ENCODE assay signal across 17 cellular contexts in the genomic region with DNA sequence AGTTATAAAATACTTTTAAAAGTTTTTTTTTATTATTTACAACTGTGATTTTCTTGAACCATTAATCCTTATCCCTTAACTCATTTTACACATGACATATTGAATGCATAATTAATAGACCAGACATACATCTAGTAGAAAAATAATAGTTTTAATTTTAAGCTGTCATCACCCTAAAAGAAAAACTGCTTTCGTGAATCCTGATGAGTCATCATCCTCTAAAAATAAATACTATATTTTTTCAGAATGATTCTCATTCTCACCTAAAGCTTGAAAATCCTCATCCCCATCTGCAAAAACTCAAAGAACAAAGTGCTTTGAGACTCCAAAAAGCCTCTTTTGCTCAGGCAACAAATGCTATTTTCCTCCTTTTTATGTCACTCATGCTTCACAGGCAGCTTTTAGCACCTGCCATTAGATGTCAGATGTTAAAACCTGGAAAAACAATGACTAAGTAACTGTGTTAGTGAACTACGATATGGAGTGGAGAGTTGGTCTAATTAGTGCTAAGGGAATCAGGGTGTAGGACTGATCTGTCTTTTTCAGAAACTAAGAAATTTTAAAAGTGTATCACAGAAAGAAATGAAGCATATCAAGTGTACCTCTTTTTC.
A peak's percentile ranks its signal among the peaks of the same experiment; 100 is the strongest.
DNase-seq lines count a peak whose midpoint lies in the region; ATAC-seq and TF ChIP-seq lines count a peak whose summit lies in the region.
"Had no signal": no experiment of that assay in that cellular context is flagged by ENCODE, and none has a peak within 500 bp of the region (broad histone marks: within the 10 kb centered on the region; RNA-seq: fewer than 3 reads in every experiment).

No MANE protein-coding gene starts in this region.

- peaks cover under 1% of the 10 kb centered on the region; the same call in 1 of the 3 replicates for H3K9me3 Mint-ChIP-seq in GM23338
- H3K9me3 Mint-ChIP-seq: activated B cell treated with CpG ODN at 0.5 μM for 24 hours had no signal

- no peak overlapping the region for H3K4me2 ChIP-seq in GM23338

- H3K9me2 ChIP-seq in GM23338 (ENCODE audit: insufficient read depth) = no peaks in the 10 kb centered on the region

- no peaks in the 10 kb centered on the region for H3K79me2 ChIP-seq in GM23338 (replicated peaks; ENCODE audit: insufficient read depth)

- H3K4me1 ChIP-seq in A673 (ENCODE audit: insufficient read depth, low read length, poor library complexity, severe bottlenecking) (peaks cover 12% of the 10 kb centered on the region), GM23338 (ENCODE audit: insufficient read depth) (no peaks in the 10 kb centered on the region), foreskin keratinocyte (peaks cover 13% of the 10 kb centered on the region)
- H3K4me1 ChIP-seq: body of pancreas, left ventricle myocardium inferior had no signal

- H3K36me3 ChIP-seq in A673 (ENCODE audit: insufficient read depth, low read length, poor library complexity, severe bottlenecking) (no peaks in the 10 kb centered on the region), GM23338 (ENCODE audit: insufficient read depth) (no peaks in the 10 kb centered on the region)
- H3K36me3 ChIP-seq: left ventricle myocardium inferior had no signal

- POLR2A ChIA-PET in A673 (lab: Charles Lee; ENCODE audit: low non-redundant PET) = no interaction called here

- no TSS peak for BruUV-seq in A673 (replicated peaks; lab: Mats Ljungman, UMichigan)

- no peak overlapping the region for H3K27ac Mint-ChIP-seq in GM23338
- H3K27ac Mint-ChIP-seq: activated B cell treated with CpG ODN at 0.5 μM for 24 hours had no signal

- intact Hi-C loops in A673 (cut with micrococcal nuclease; ENCODE audit: unreplicated experiment) = no loop called here

- H2AFZ ChIP-seq in GM23338 = peak overlapping the region; percentile 15; the same call in 1 of the 2 replicates

- CTCF ChIA-PET in A673 (lab: Charles Lee) = no interaction called here

- H3K27ac ChIP-seq in A673 (ENCODE audit: low read depth, low read length, poor library complexity, severe bottlenecking) (peak overlapping the region; percentile 20), GM23338 (ENCODE audit: low read depth) (no peak overlapping the region), foreskin keratinocyte (no peak overlapping the region)
- H3K27ac ChIP-seq: body of pancreas, HL-60, left ventricle myocardium inferior had no signal

- peaks cover 3% of the 10 kb centered on the region; the same call in 2 of the 3 replicates for H3K4me1 Mint-ChIP-seq in GM23338
- H3K4me1 Mint-ChIP-seq: activated B cell treated with CpG ODN at 0.5 μM for 24 hours had no signal

- no peaks in the 10 kb centered on the region for H3K27me3 ChIP-seq in A673 (replicated peaks; ENCODE audit: insufficient read depth, low read depth, low read length, poor library complexity)
- H3K27me3 ChIP-seq in GM23338 (ENCODE audit: insufficient read depth) = no peaks in the 10 kb centered on the region
- H3K27me3 ChIP-seq in foreskin keratinocyte = no peaks in the 10 kb centered on the region
- H3K27me3 ChIP-seq: body of pancreas had no signal

- DNase-seq in A673 (ENCODE audit: low spot score) = no peak
- DNase-seq in GM23338 (ENCODE audit: low spot score) = no peak
- peak; percentile 47 to 54 for DNase-seq in SHP77 (lab: John Stamatoyannopoulos, UW)
- no peak for DNase-seq in foreskin keratinocyte
- DNase-seq in activated CD4-positive, alpha-beta T cell treated with anti-CD3 and anti-CD28 coated beads, Interleukin-2, amount 50 U/mL, for 48 hours = no peak
- DNase-seq in D341Med (ENCODE audit: low spot score) = no peak
- no peak for DNase-seq in dermis blood vessel endothelial cell
- DNase-seq: activated B cell treated with CpG ODN at 0.5 μM for 24 hours, AML-193, body of pancreas, Calu3, KG1, left ventricle myocardium inferior, NCI-H187 treated with DMSO at 0.1 percent for 48 hours, T-helper 2 cell had no signal

- H3F3A ChIP-seq in GM23338 (replicated peaks; ENCODE audit: low read depth) = no peaks in the 10 kb centered on the region

- H3K4me3 ChIP-seq in A673 (ENCODE audit: low read depth, low read length, poor library complexity, severe bottlenecking) (no peak overlapping the region), GM23338 (no peak overlapping the region)
- H3K4me3 ChIP-seq: body of pancreas, left ventricle myocardium inferior had no signal

- H3K27me3 Mint-ChIP-seq in GM23338 (ENCODE audit: insufficient read depth, low read depth, poor library complexity) = no peaks in the 10 kb centered on the region
- H3K27me3 Mint-ChIP-seq: activated B cell treated with CpG ODN at 0.5 μM for 24 hours had no signal

- ATAC-seq in GM23338 (no peak), foreskin keratinocyte (peak; percentile 30), GM21447 (IDR thresholded peaks at IDR 0.05; ENCODE audit: unreplicated experiment) (no peak)
- ATAC-seq: body of pancreas had no signal

- no peaks in the 10 kb centered on the region for H3K9me3 ChIP-seq in A673 (ENCODE audit: low read depth, low read length, poor library complexity, severe bottlenecking)
- H3K9me3 ChIP-seq: body of pancreas had no signal

- no peaks in the 10 kb centered on the region for H4K20me1 ChIP-seq in GM23338 (replicated peaks; ENCODE audit: insufficient read depth)

- H3K4me3 Mint-ChIP-seq in GM23338 = no peak overlapping the region
- H3K4me3 Mint-ChIP-seq: activated B cell treated with CpG ODN at 0.5 μM for 24 hours had no signal

- TF ChIP-seq CTCF in A673 (conservative IDR thresholded peaks at IDR 0.05; ENCODE audit: low read depth, low read length) = no peak
- no peak for TF ChIP-seq CTCF in GM23338 (conservative IDR thresholded peaks at IDR 0.05; ENCODE audit: low read depth in 2 of 2)
- no peak for TF ChIP-seq CTCF in foreskin keratinocyte (conservative IDR thresholded peaks at IDR 0.05)

- H3K36me3 Mint-ChIP-seq in GM23338 (ENCODE audit: low read depth) = no peaks in the 10 kb centered on the region; the same call in 2 of the 3 replicates

TF ChIP-seq in GM23338, 12 proteins besides CTCF, POLR2A, EP300 and RAD21 (continues in another document):
- TF ChIP-seq, protein P1, sequence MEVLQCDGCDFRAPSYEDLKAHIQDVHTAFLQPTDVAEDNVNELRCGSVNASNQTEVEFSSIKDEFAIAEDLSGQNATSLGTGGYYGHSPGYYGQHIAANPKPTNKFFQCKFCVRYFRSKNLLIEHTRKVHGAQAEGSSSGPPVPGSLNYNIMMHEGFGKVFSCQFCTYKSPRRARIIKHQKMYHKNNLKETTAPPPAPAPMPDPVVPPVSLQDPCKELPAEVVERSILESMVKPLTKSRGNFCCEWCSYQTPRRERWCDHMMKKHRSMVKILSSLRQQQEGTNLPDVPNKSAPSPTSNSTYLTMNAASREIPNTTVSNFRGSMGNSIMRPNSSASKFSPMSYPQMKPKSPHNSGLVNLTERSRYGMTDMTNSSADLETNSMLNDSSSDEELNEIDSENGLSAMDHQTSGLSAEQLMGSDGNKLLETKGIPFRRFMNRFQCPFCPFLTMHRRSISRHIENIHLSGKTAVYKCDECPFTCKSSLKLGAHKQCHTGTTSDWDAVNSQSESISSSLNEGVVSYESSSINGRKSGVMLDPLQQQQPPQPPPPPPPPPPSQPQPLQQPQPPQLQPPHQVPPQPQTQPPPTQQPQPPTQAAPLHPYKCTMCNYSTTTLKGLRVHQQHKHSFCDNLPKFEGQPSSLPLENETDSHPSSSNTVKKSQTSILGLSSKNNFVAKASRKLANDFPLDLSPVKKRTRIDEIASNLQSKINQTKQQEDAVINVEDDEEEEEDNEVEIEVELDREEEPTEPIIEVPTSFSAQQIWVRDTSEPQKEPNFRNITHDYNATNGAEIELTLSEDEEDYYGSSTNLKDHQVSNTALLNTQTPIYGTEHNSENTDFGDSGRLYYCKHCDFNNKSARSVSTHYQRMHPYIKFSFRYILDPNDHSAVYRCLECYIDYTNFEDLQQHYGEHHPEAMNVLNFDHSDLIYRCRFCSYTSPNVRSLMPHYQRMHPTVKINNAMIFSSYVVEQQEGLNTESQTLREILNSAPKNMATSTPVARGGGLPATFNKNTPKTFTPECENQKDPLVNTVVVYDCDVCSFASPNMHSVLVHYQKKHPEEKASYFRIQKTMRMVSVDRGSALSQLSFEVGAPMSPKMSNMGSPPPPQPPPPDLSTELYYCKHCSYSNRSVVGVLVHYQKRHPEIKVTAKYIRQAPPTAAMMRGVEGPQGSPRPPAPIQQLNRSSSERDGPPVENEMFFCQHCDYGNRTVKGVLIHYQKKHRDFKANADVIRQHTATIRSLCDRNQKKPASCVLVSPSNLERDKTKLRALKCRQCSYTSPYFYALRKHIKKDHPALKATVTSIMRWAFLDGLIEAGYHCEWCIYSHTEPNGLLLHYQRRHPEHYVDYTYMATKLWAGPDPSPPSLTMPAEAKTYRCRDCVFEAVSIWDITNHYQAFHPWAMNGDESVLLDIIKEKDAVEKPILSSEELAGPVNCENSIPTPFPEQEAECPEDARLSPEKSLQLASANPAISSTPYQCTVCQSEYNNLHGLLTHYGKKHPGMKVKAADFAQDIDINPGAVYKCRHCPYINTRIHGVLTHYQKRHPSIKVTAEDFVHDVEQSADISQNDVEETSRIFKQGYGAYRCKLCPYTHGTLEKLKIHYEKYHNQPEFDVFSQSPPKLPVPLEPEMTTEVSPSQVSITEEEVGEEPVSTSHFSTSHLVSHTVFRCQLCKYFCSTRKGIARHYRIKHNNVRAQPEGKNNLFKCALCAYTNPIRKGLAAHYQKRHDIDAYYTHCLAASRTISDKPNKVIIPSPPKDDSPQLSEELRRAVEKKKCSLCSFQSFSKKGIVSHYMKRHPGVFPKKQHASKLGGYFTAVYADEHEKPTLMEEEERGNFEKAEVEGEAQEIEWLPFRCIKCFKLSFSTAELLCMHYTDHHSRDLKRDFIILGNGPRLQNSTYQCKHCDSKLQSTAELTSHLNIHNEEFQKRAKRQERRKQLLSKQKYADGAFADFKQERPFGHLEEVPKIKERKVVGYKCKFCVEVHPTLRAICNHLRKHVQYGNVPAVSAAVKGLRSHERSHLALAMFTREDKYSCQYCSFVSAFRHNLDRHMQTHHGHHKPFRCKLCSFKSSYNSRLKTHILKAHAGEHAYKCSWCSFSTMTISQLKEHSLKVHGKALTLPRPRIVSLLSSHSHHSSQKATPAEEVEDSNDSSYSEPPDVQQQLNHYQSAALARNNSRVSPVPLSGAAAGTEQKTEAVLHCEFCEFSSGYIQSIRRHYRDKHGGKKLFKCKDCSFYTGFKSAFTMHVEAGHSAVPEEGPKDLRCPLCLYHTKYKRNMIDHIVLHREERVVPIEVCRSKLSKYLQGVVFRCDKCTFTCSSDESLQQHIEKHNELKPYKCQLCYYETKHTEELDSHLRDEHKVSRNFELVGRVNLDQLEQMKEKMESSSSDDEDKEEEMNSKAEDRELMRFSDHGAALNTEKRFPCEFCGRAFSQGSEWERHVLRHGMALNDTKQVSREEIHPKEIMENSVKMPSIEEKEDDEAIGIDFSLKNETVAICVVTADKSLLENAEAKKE (CRISPR knock-in tag; IDR thresholded peaks at IDR 0.05) = no peak

Comparison
In these comparisons a context has a peak if more than half of its experiments do, and no peak if none do; other contexts are left out.
1. DNase-seq: peak in SHP77 (2 of 2); none in A673 (single experiment), GM23338 (single experiment), foreskin keratinocyte (0 of 2), activated CD4-positive, alpha-beta T cell treated with anti-CD3 and anti-CD28 coated beads, Interleukin-2, amount 50 U/mL, for 48 hours (0 of 2), D341Med (single experiment) and dermis blood vessel endothelial cell (single experiment).